9 cellular contexts compared by ENCODE assay signal in genomic region chr1:13469343-13469742, GRCh38. TPM values are rescaled to one million over a fixed set of nuclear protein-coding genes. Genes with fewer than 3 reads are reported as not detected.
A peak's percentile ranks its signal among the peaks of the same experiment; 100 is the strongest.
DNase-seq lines count a peak whose midpoint lies in the region; ATAC-seq and TF ChIP-seq lines count a peak whose summit lies in the region.
"Had no signal": no experiment of that assay in that cellular context is flagged by ENCODE, and none has a peak within 500 bp of the region (broad histone marks: within the 10 kb centered on the region; RNA-seq: fewer than 3 reads in every experiment).

No MANE protein-coding gene starts in this region.

- CTCF ChIA-PET in PC-3 (lab: Charles Lee), result no interaction called here

- H3K4me3 ChIP-seq in PC-3 (ENCODE audit: low read length), result no peak overlapping the region
- H3K4me3 ChIP-seq in left ventricle myocardium inferior, result no peak overlapping the region

- no TSS peak for BruUV-seq in PC-3 (replicated peaks; lab: Mats Ljungman, UMichigan)

- peak; percentile 30 for DNase-seq in AG20443 (ENCODE audit: low spot score)
- DNase-seq in PC-3, result peak; percentile 55
- peak; percentile 18 for DNase-seq in left ventricle myocardium inferior
- DNase-seq in dermis blood vessel endothelial cell, result no peak
- DNase-seq in activated CD4-positive, alpha-beta T cell treated with anti-CD3 and anti-CD28 coated beads, Interleukin-2, amount 50 U/mL, for 4 hours, result no peak
- no peak for DNase-seq in stimulated activated naive CD4-positive, alpha-beta T cell (lab: John Stamatoyannopoulos, UW)
- DNase-seq in activated CD8-positive, alpha-beta memory T cell treated with anti-CD3 and anti-CD28 coated beads, Interleukin-2, amount 50 U/mL, for 48 hours, result no peak
- DNase-seq: DMS79 treated with DMSO at 0.1 percent for 48 hours had no signal

- no peak overlapping the region for H3K9ac ChIP-seq in PC-3 (ENCODE audit: low read length)

- H2AFZ ChIP-seq in PC-3 (ENCODE audit: low read length), result no peak overlapping the region

- TF ChIP-seq CTCF in GM12874 (IDR thresholded peaks at IDR 0.05; ENCODE audit: insufficient read depth, low read depth, low read length) (0 out of 2 replicates have a peak, but pooled peaks have one; percentile 4), PC-3 (conservative IDR thresholded peaks at IDR 0.05; ENCODE audit: low read depth, low read length) (peak; percentile 57), left ventricle myocardium inferior (IDR thresholded peaks at IDR 0.05; ENCODE audit: borderline replicate concordance) (peak; percentile 49)

- H3K27me3 ChIP-seq in PC-3 (ENCODE audit: low read length) (peaks cover 39% of the 10 kb centered on the region), left ventricle myocardium inferior (ENCODE audit: low read depth) (peaks cover 8% of the 10 kb centered on the region)

- no peaks in the 10 kb centered on the region for H3K36me3 ChIP-seq in PC-3 (ENCODE audit: low read depth, low read length)
- no peaks in the 10 kb centered on the region for H3K36me3 ChIP-seq in left ventricle myocardium inferior

- H4K20me1 ChIP-seq in PC-3 (ENCODE audit: low read length), result no peaks in the 10 kb centered on the region

- POLR2A ChIA-PET in PC-3 (lab: Charles Lee; ENCODE audit: unreplicated experiment), result no interaction called here

- no peaks in the 10 kb centered on the region for H3F3A ChIP-seq in PC-3 (ENCODE audit: low read length, unreplicated experiment)

- no peaks in the 10 kb centered on the region for H3K79me2 ChIP-seq in PC-3 (ENCODE audit: low read length)

- H3K4me2 ChIP-seq in PC-3 (ENCODE audit: low read length), result no peak overlapping the region

- ATAC-seq in PC-3, result peak; percentile 72

- no peaks in the 10 kb centered on the region for H3K9me3 ChIP-seq in PC-3 (ENCODE audit: low read length)
- H3K9me3 ChIP-seq in left ventricle myocardium inferior (replicated peaks), result no peaks in the 10 kb centered on the region

- H3K4me1 ChIP-seq in PC-3 (ENCODE audit: insufficient read depth, low read length) (no peaks in the 10 kb centered on the region), left ventricle myocardium inferior (no peaks in the 10 kb centered on the region)

- H3K27ac ChIP-seq in PC-3 (ENCODE audit: low read length), result no peak overlapping the region
- H3K27ac ChIP-seq in left ventricle myocardium inferior (replicated peaks), result no peak overlapping the region

- H3K9me2 ChIP-seq in PC-3 (replicated peaks; ENCODE audit: low read length), result no peaks in the 10 kb centered on the region

- intact Hi-C loops in PC-3 (cut with micrococcal nuclease), result loop anchor here (5.0 kb wide), 1 partner anchor 258 kb away; no protein-coding TSS in a partner anchor
- intact Hi-C loops in left ventricle myocardium inferior (cut with micrococcal nuclease), result no loop called here

RNA-seq across cellular contexts. Expression of gene LRRC38, which starts 44.5 kb away (rescaled TPM):
- total RNA-seq in PC-3 (2014; rRNA removed) (2.6 and 4.8 TPM in 2 replicates), left ventricle myocardium inferior (0.30 TPM), dermis blood vessel endothelial cell (0.09 and 0.17 TPM in 2 replicates)

RNA-seq across cellular contexts. Expression of gene PRAMEF20, which starts 59.1 kb away (rescaled TPM):
- total RNA-seq in PC-3 (2014; rRNA removed), result not detected in 2 replicates
- not detected for total RNA-seq in left ventricle myocardium inferior
- not detected in 2 replicates for total RNA-seq in dermis blood vessel endothelial cell

Comparison
In these comparisons a context has a peak if more than half of its experiments do, and no peak if none do; other contexts are left out.
1. DNase-seq: peak in AG20443 (single experiment), PC-3 (single experiment) and left ventricle myocardium inferior (single experiment); none in dermis blood vessel endothelial cell (single experiment), activated CD4-positive, alpha-beta T cell treated with anti-CD3 and anti-CD28 coated beads, Interleukin-2, amount 50 U/mL, for 4 hours (0 of 2), stimulated activated naive CD4-positive, alpha-beta T cell (0 of 6) and activated CD8-positive, alpha-beta memory T cell treated with anti-CD3 and anti-CD28 coated beads, Interleukin-2, amount 50 U/mL, for 48 hours (single experiment).
2. CTCF ChIP-seq: peak in every context shown above with its lines; median percentile 57 in PC-3; 49 in left ventricle myocardium inferior; 4 in GM12874.